In genomic region chr2:47264686-47265085, GRCh38 we compare ENCODE assay signal across 18 cellular contexts.
DNase-seq lines count a peak whose midpoint lies in the region; ATAC-seq and TF ChIP-seq lines count a peak whose summit lies in the region.
"Had no signal": no experiment of that assay in that cellular context is flagged by ENCODE, and none has a peak within 500 bp of the region (broad histone marks: within the 10 kb centered on the region; RNA-seq: fewer than 3 reads in every experiment).

No MANE protein-coding gene starts in this region.

- H3K23ac ChIP-seq in mesenchymal stem cell (ENCODE audit: low read length in 2 of 2) = no peak overlapping the region

- no peaks in the 10 kb centered on the region for H3K27me3 ChIP-seq in HCT116 (ENCODE audit: insufficient read depth, low read length)
- H3K27me3 ChIP-seq in dorsolateral prefrontal cortex = no peaks in the 10 kb centered on the region
- no peaks in the 10 kb centered on the region for H3K27me3 ChIP-seq in mesenchymal stem cell (ENCODE audit: control insufficient read depth in 1 of 2, insufficient read depth in 1 of 2, low read length in 2 of 2)
- no peaks in the 10 kb centered on the region for H3K27me3 ChIP-seq in lower lobe of right lung (ENCODE audit: low read depth)
- H3K27me3 ChIP-seq: BLaER1, SJSA1 had no signal

- peak overlapping the region; percentile 27 to 56 for H3K18ac ChIP-seq in mesenchymal stem cell (ENCODE audit: low read depth in 1 of 2, low read length in 2 of 2)

- no peak overlapping the region for H2BK15ac ChIP-seq in mesenchymal stem cell (ENCODE audit: low read depth, poor library complexity, severe bottlenecking)

- H3K27ac ChIP-seq in HCT116 (ENCODE audit: low read depth, low read length) = no peak overlapping the region
- peak overlapping the region in 50 of 59 donors; percentile 3 to 79 (median 57) for H3K27ac ChIP-seq in dorsolateral prefrontal cortex
- no peak overlapping the region for H3K27ac ChIP-seq in mesenchymal stem cell (ENCODE audit: low read length, poor library complexity, severe bottlenecking)
- no peak overlapping the region for H3K27ac ChIP-seq in lower lobe of right lung
- H3K27ac ChIP-seq: BLaER1, KMS-11, SJSA1 had no signal

- H3K36me3 ChIP-seq in HCT116 (ENCODE audit: control insufficient read depth in 1 of 2, insufficient read depth in 2 of 2, low read length in 2 of 2) (no peaks in the 10 kb centered on the region), mesenchymal stem cell (ENCODE audit: control insufficient read depth in 1 of 2, insufficient read depth in 2 of 2, low read depth in 1 of 2, low read length in 2 of 2) (no peaks in the 10 kb centered on the region), lower lobe of right lung (no peaks in the 10 kb centered on the region)
- H3K36me3 ChIP-seq: BLaER1, SJSA1 had no signal

- no peak overlapping the region for H3K4me2 ChIP-seq in HCT116 (ENCODE audit: low read length)
- no peak overlapping the region for H3K4me2 ChIP-seq in mesenchymal stem cell (ENCODE audit: low read length, poor library complexity, severe bottlenecking)
- H3K4me2 ChIP-seq: BLaER1, KMS-11 had no signal

- H3K9ac ChIP-seq in HCT116 (ENCODE audit: low read length) (no peak overlapping the region), mesenchymal stem cell (ENCODE audit: low read length) (no peak overlapping the region)
- H3K9ac ChIP-seq: BLaER1, KMS-11 had no signal

- no peak overlapping the region for H3K14ac ChIP-seq in mesenchymal stem cell (ENCODE audit: low read length in 2 of 2)

- RAD21 ChIA-PET in HCT116 (lab: Charles Lee; ENCODE audit: low non-redundant PET in 1 of 2, low total read pairs in 2 of 2, uncharacterized antibody in 2 of 2, unreplicated experiment in 2 of 2) = no interaction called here

- H3K9me3 ChIP-seq in HCT116 (ENCODE audit: control insufficient read depth in 1 of 2, insufficient read depth in 1 of 2, low read depth in 1 of 2, low read length in 2 of 2) (no peaks in the 10 kb centered on the region), mesenchymal stem cell (ENCODE audit: control insufficient read depth, low read length) (no peaks in the 10 kb centered on the region), lower lobe of right lung (no peaks in the 10 kb centered on the region)
- H3K9me3 ChIP-seq: BLaER1, SJSA1 had no signal

- no peak overlapping the region for H2BK120ac ChIP-seq in mesenchymal stem cell (ENCODE audit: low read depth, low read length)

- H4K20me1 ChIP-seq in HCT116 (ENCODE audit: insufficient read depth) = no peaks in the 10 kb centered on the region
- H4K20me1 ChIP-seq: BLaER1 had no signal

- BruUV-seq in HCT116 (replicated peaks; lab: Mats Ljungman, UMichigan) = no TSS peak

- H2AK5ac ChIP-seq in mesenchymal stem cell (ENCODE audit: low read length, severe bottlenecking) = no peak overlapping the region

- no peak for TF ChIP-seq RAD21 in HCT116 (IDR thresholded peaks at IDR 0.05; ENCODE audit: low read depth)

- DNase-seq in HCT116 (ENCODE audit: low read depth, low spot score) (no peak), dorsolateral prefrontal cortex (no peak), mesenchymal stem cell (no peak), retina (peak; percentile 17), NCI-H1105 treated with DMSO at 0.1 percent for 48 hours (lab: John Stamatoyannopoulos, UW) (no peak), lower lobe of right lung (no peak)
- DNase-seq: CD4-positive, alpha-beta memory T cell; NCI-H1105; NCI-H2081 treated with DMSO at 0.1 percent for 48 hours; NCI-H2171 treated with DMSO at 0.1 percent for 48 hours; NCI-H446; NCI-H526 treated with DMSO at 0.1 percent for 48 hours had no signal

- intact Hi-C loops in HCT116 (cut with micrococcal nuclease) = no loop called here
- intact Hi-C loops in dorsolateral prefrontal cortex (cut with DNase I) = loop anchor here in 1 of 2 donors (10.0 kb wide), 1 partner anchor 220 kb away; no protein-coding TSS in a partner anchor
- intact Hi-C loops in lower lobe of right lung (cut with DNase I) = no loop called here

- H4K91ac ChIP-seq in mesenchymal stem cell (ENCODE audit: low read length) = no peak overlapping the region

- peak overlapping the region in 1 of 2 experiments; percentile 18 for H3K4ac ChIP-seq in mesenchymal stem cell (ENCODE audit: low read depth in 1 of 2, low read length in 2 of 2)

- H4K8ac ChIP-seq in mesenchymal stem cell (ENCODE audit: low read length) = peak overlapping the region; percentile 51

- H2AFZ ChIP-seq in HCT116 (ENCODE audit: low read depth, low read length, poor library complexity, severe bottlenecking) (peak overlapping the region; percentile 6), mesenchymal stem cell (ENCODE audit: low read depth, low read length) (no peak overlapping the region)

- peaks cover 0 to 7% of the 10 kb centered on the region in 2 experiments; a peak in 2 of 4 replicates for H3K4me1 ChIP-seq in HCT116 (ENCODE audit: control insufficient read depth in 1 of 2, insufficient read depth in 2 of 2, low read length in 2 of 2)
- peaks cover 12% of the 10 kb centered on the region for H3K4me1 ChIP-seq in mesenchymal stem cell (ENCODE audit: control insufficient read depth, insufficient read depth, low read depth, low read length)
- peaks cover 7% of the 10 kb centered on the region for H3K4me1 ChIP-seq in lower lobe of right lung

- ATAC-seq in HCT116 (no peak), GM19452 (IDR thresholded peaks at IDR 0.05; ENCODE audit: unreplicated experiment) (no peak), HG03280 (IDR thresholded peaks at IDR 0.05; ENCODE audit: unreplicated experiment) (no peak), lower lobe of right lung (no peak)
- ATAC-seq: Right ventricle myocardium inferior had no signal

- no peak overlapping the region for H3K4me3 ChIP-seq in HCT116 (replicated peaks in 1 of 2; ENCODE audit: low read depth in 1 of 2, low read length in 2 of 2)
- peak overlapping the region in 1 of 59 donors; percentile 14 for H3K4me3 ChIP-seq in dorsolateral prefrontal cortex
- H3K4me3 ChIP-seq in mesenchymal stem cell (ENCODE audit: insufficient read depth in 1 of 2, low read depth in 1 of 2, low read length in 2 of 2) = no peak overlapping the region
- H3K4me3 ChIP-seq in lower lobe of right lung = no peak overlapping the region
- H3K4me3 ChIP-seq: BLaER1, SJSA1 had no signal

- no peak overlapping the region for H2BK12ac ChIP-seq in mesenchymal stem cell (ENCODE audit: low read length in 2 of 2)

- CTCF ChIA-PET in HCT116 (lab: Charles Lee) = no interaction called here

- H2BK5ac ChIP-seq in mesenchymal stem cell (ENCODE audit: low read depth, low read length, poor library complexity, severe bottlenecking) = no peak overlapping the region

- H3K79me2 ChIP-seq in HCT116 (ENCODE audit: insufficient read depth, low read length) = no peaks in the 10 kb centered on the region

- TF ChIP-seq CTCF in HCT116 (IDR thresholded peaks at IDR 0.05 in 2 of 3, conservative IDR thresholded peaks at IDR 0.05 in 1 of 3; ENCODE audit: borderline replicate concordance in 1 of 3, insufficient read depth in 1 of 3, low read depth in 2 of 3, low read length in 2 of 3) (no peak), dorsolateral prefrontal cortex (IDR thresholded peaks at IDR 0.05 in 54 of 56, conservative IDR thresholded peaks at IDR 0.05 in 2 of 56; ENCODE audit: low read depth in 1 of 56, partially characterized antibody in 56 of 56) (no peak), lower lobe of right lung (IDR thresholded peaks at IDR 0.05) (no peak)

- WGBS in mesenchymal stem cell = 98% methylated on average over 6 of the region's 8 CpGs

- no peak for TF ChIP-seq POLR2A in HCT116 (IDR thresholded peaks at IDR 0.05; ENCODE audit: borderline replicate concordance, extremely low read depth, insufficient read depth, insufficient read length)

- H3K79me1 ChIP-seq in mesenchymal stem cell (replicated peaks; ENCODE audit: low read length, poor library complexity, severe bottlenecking) = no peaks in the 10 kb centered on the region

- no peaks in the 10 kb centered on the region for H3K9me2 ChIP-seq in HCT116 (ENCODE audit: insufficient read depth)

- POLR2A ChIA-PET in HCT116 (lab: Charles Lee) = no interaction called here

TF ChIP-seq in HCT116, 20 proteins besides CTCF, POLR2A, EP300 and RAD21:
- TF ChIP-seq MAX (IDR thresholded peaks at IDR 0.05) (no peak), CBX3 (IDR thresholded peaks at IDR 0.05; ENCODE audit: low read depth) (no peak), ZFX (IDR thresholded peaks at IDR 0.05) (no peak), ZNF274 (IDR thresholded peaks at IDR 0.05; ENCODE audit: low read depth, low read length) (no peak), TCF7L2 (IDR thresholded peaks at IDR 0.05; ENCODE audit: borderline replicate concordance, extremely low read depth, insufficient read depth, insufficient read length) (no peak), FOSL1 (IDR thresholded peaks at IDR 0.05; ENCODE audit: low read depth) (no peak), EZH2 (IDR thresholded peaks at IDR 0.05) (no peak), EGR1 (IDR thresholded peaks at IDR 0.05; ENCODE audit: low read depth) (no peak)

Comparison
In these comparisons a context has a peak if more than half of its experiments do, and no peak if none do; other contexts are left out.
1. H3K27ac ChIP-seq: peak in dorsolateral prefrontal cortex (50 of 59); none in HCT116 (single experiment), mesenchymal stem cell (single experiment) and lower lobe of right lung (single experiment).